In genomic region chr2:186426153-186427016, GRCh38 we compare ENCODE assay signal across 11 cellular contexts. TPM values are rescaled to one million over a fixed set of nuclear protein-coding genes. Genes with fewer than 3 reads are reported as not detected.
DNase-seq lines count a peak whose midpoint lies in the region; ATAC-seq, FAIRE-seq and TF ChIP-seq lines count a peak whose summit lies in the region.
"Had no signal": no experiment of that assay in that cellular context is flagged by ENCODE, and none has a peak within 500 bp of the region (broad histone marks: within the 10 kb centered on the region; RNA-seq: fewer than 3 reads in every experiment).

No MANE protein-coding gene starts in this region.

- no peaks in the 10 kb centered on the region for H3K27me3 ChIP-seq in small intestine (ENCODE audit: control insufficient read depth in 2 of 2, insufficient read depth in 2 of 2, low read length in 2 of 2)
- H3K27me3 ChIP-seq: adrenal gland had no signal

- no peak for TF ChIP-seq CTCF in glutamatergic neuron (IDR thresholded peaks at IDR 0.05; ENCODE audit: partially characterized antibody, unreplicated experiment)

- no peak overlapping the region for H3K27ac Mint-ChIP-seq in glutamatergic neuron (ENCODE audit: unreplicated experiment)
- no peak overlapping the region for H3K27ac Mint-ChIP-seq in T-helper 2 cell treated with Interferon-gamma antibody and Interleukin-4, amounts not matched to agents 5 μg/mL and 100 μg/mL, for 36 hours

- 75 to 79% (median 75%) methylated on average over 3 of the region's 3 CpGs for WGBS in small intestine, 3 donors

- no peaks in the 10 kb centered on the region for H3K9me3 Mint-ChIP-seq in glutamatergic neuron (ENCODE audit: unreplicated experiment)
- H3K9me3 Mint-ChIP-seq in T-helper 2 cell treated with Interferon-gamma antibody and Interleukin-4, amounts not matched to agents 5 μg/mL and 100 μg/mL, for 36 hours = no peaks in the 10 kb centered on the region
- H3K9me3 Mint-ChIP-seq: neural crest cell had no signal

- H3K36me3 ChIP-seq in small intestine (ENCODE audit: control insufficient read depth in 2 of 2, insufficient read depth in 2 of 2, low read length in 2 of 2) = no peaks in the 10 kb centered on the region
- H3K36me3 ChIP-seq: adrenal gland had no signal

- no peaks in the 10 kb centered on the region for H3K9me3 ChIP-seq in small intestine (ENCODE audit: control insufficient read depth, low read depth)
- H3K9me3 ChIP-seq: adrenal gland had no signal

- FAIRE-seq in small intestine (lab: Jason Lieb, UNC) = no peak

- DNase-seq in amniotic epithelial cell (ENCODE audit: low read depth) = peak; percentile 8
- no peak for DNase-seq in glutamatergic neuron
- DNase-seq in epidermal melanocyte (ENCODE audit: insufficient read length, low spot score) = no peak
- no peak for DNase-seq in small intestine
- no peak for DNase-seq in T-helper 2 cell treated with Interferon-gamma antibody and Interleukin-4, amounts not matched to agents 5 μg/mL and 100 μg/mL, for 36 hours (ENCODE audit: low spot score)
- DNase-seq: adrenal gland, T-helper 9 cell had no signal

- peak; percentile 97 for ATAC-seq in GM18867 (IDR thresholded peaks at IDR 0.05; ENCODE audit: unreplicated experiment)
- ATAC-seq in GM21529 (IDR thresholded peaks at IDR 0.05; ENCODE audit: unreplicated experiment) = peak; percentile 94
- ATAC-seq in HG03354 (IDR thresholded peaks at IDR 0.05; ENCODE audit: poor library complexity, severe bottlenecking, unreplicated experiment) = peak; percentile 90

- no peak overlapping the region for H3K27ac ChIP-seq in small intestine (ENCODE audit: low read depth in 1 of 2, low read length in 1 of 2)
- H3K27ac ChIP-seq: adrenal gland had no signal

- H3K4me1 ChIP-seq in small intestine (ENCODE audit: control insufficient read depth in 2 of 2, insufficient read depth in 1 of 2, low read depth in 1 of 2, low read length in 1 of 2) = peaks cover 2 to 4% of the 10 kb centered on the region in 2 donors

- H3K27me3 Mint-ChIP-seq in glutamatergic neuron (ENCODE audit: unreplicated experiment) = peaks cover 2% of the 10 kb centered on the region
- H3K27me3 Mint-ChIP-seq in T-helper 2 cell treated with Interferon-gamma antibody and Interleukin-4, amounts not matched to agents 5 μg/mL and 100 μg/mL, for 36 hours (ENCODE audit: low read depth) = no peaks in the 10 kb centered on the region

- no peak overlapping the region for H3K4me3 ChIP-seq in small intestine (ENCODE audit: low read depth in 1 of 2, low read length in 2 of 2)
- H3K4me3 ChIP-seq: adrenal gland had no signal

- no peak overlapping the region for H3K4me3 Mint-ChIP-seq in glutamatergic neuron (ENCODE audit: unreplicated experiment)
- H3K4me3 Mint-ChIP-seq in T-helper 2 cell treated with Interferon-gamma antibody and Interleukin-4, amounts not matched to agents 5 μg/mL and 100 μg/mL, for 36 hours = no peak overlapping the region
- H3K4me3 Mint-ChIP-seq: neural crest cell had no signal

- peaks cover 9% of the 10 kb centered on the region for H3K4me1 Mint-ChIP-seq in glutamatergic neuron (ENCODE audit: low read depth, unreplicated experiment)
- peaks cover 5% of the 10 kb centered on the region for H3K4me1 Mint-ChIP-seq in T-helper 2 cell treated with Interferon-gamma antibody and Interleukin-4, amounts not matched to agents 5 μg/mL and 100 μg/mL, for 36 hours (ENCODE audit: low read depth)
- H3K4me1 Mint-ChIP-seq: neural crest cell had no signal

- no peaks in the 10 kb centered on the region for H3K36me3 Mint-ChIP-seq in glutamatergic neuron (ENCODE audit: unreplicated experiment)
- H3K36me3 Mint-ChIP-seq in T-helper 2 cell treated with Interferon-gamma antibody and Interleukin-4, amounts not matched to agents 5 μg/mL and 100 μg/mL, for 36 hours (ENCODE audit: low read depth) = no peaks in the 10 kb centered on the region

RNA-seq across cellular contexts. Expression of gene ZC3H15, which starts 59.7 kb away (rescaled TPM):
- 79.7 TPM for total RNA-seq in glutamatergic neuron (ENCODE audit: unreplicated experiment)
- polyA plus RNA-seq in small intestine = 100 to 1,000 TPM in 1 of 3 donors, 10 to 100 TPM in 2; 60.0 to 101 (median 61.1) TPM
